ENCODE assay signal across 1 cellular context in the genomic region with DNA sequence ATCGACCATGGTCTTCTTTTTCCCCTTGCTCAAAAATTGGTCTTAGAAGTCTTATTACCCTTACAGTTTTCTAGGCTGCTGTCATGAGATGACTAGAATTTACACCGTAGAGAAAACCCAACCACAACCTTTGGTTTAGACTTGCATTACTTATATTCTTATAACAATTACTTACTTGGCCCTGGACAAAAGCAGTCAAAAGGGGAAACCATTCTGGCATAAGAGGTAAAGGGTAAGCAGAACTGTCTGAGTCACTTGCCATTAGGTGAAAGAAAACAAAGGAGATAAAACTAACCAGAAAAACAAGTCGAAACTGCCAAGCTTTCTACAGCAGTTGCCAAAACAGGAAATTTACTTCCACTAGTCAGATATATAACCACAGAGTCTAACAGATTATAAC.
TF ChIP-seq lines count a peak whose summit lies in the region.

No MANE protein-coding gene starts in this region.

TF ChIP-seq in GM12878, 131 proteins besides CTCF, POLR2A, EP300 and RAD21 (continued from another document):
- no peak for TF ChIP-seq CUX1 (IDR thresholded peaks at IDR 0.05; ENCODE audit: insufficient replicate concordance, low read depth, low read length)
- no peak for TF ChIP-seq KLF5 (IDR thresholded peaks at IDR 0.05; ENCODE audit: partially characterized antibody)
- peak; percentile 42; the same call in 1 of the 2 replicates for TF ChIP-seq BACH1 (IDR thresholded peaks at IDR 0.05; ENCODE audit: borderline replicate concordance)
- TF ChIP-seq FOXM1 (IDR thresholded peaks at IDR 0.05; ENCODE audit: low read depth, low read length), result peak; percentile 46; the same call in 1 of the 2 replicates
- peak; percentile 23 for TF ChIP-seq BCL3 (IDR thresholded peaks at IDR 0.05; ENCODE audit: borderline replicate concordance, insufficient read depth, low read depth, low read length, poor library complexity, severe bottlenecking)
- peak; percentile 87 for TF ChIP-seq MTA2 (IDR thresholded peaks at IDR 0.05; ENCODE audit: low read depth)
- no peak for TF ChIP-seq SMC3 (IDR thresholded peaks at IDR 0.05; ENCODE audit: borderline replicate concordance, low read length)
- TF ChIP-seq, protein P1, sequence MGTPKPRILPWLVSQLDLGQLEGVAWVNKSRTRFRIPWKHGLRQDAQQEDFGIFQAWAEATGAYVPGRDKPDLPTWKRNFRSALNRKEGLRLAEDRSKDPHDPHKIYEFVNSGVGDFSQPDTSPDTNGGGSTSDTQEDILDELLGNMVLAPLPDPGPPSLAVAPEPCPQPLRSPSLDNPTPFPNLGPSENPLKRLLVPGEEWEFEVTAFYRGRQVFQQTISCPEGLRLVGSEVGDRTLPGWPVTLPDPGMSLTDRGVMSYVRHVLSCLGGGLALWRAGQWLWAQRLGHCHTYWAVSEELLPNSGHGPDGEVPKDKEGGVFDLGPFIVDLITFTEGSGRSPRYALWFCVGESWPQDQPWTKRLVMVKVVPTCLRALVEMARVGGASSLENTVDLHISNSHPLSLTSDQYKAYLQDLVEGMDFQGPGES (IDR thresholded peaks at IDR 0.05), result no peak
- TF ChIP-seq IRF4 (IDR thresholded peaks at IDR 0.05; ENCODE audit: low read depth, low read length), result 0 out of 2 replicates have a peak, but pooled peaks have one; percentile 27
- TF ChIP-seq NBN (IDR thresholded peaks at IDR 0.05), result 0 out of 2 replicates have a peak, but pooled peaks have one; percentile 44
- TF ChIP-seq SPI1 (IDR thresholded peaks at IDR 0.05; ENCODE audit: borderline replicate concordance, insufficient read depth, low read depth, low read length), result peak; percentile 36; the same call in 1 of the 2 replicates
- no peak for TF ChIP-seq TCF12 (IDR thresholded peaks at IDR 0.05; ENCODE audit: low read depth, low read length)
- TF ChIP-seq ETV6 (conservative IDR thresholded peaks at IDR 0.05 in 1 of 2, IDR thresholded peaks at IDR 0.05 in 1 of 2; ENCODE audit: borderline replicate concordance in 1 of 2, low read depth in 1 of 2), result peak in 1 of 2 experiments; percentile 43; a peak in 1 of 4 replicates
- peak; percentile 77 to 87 for TF ChIP-seq IKZF2 (IDR thresholded peaks at IDR 0.05)
- peak; percentile 12 for TF ChIP-seq MEF2B (IDR thresholded peaks at IDR 0.05; ENCODE audit: partially characterized antibody, poor library complexity, severe bottlenecking)
- 0 out of 2 replicates have a peak, but pooled peaks have one; percentile 18 for TF ChIP-seq CBX5 (IDR thresholded peaks at IDR 0.05; ENCODE audit: low read depth)
- TF ChIP-seq, protein P2, sequence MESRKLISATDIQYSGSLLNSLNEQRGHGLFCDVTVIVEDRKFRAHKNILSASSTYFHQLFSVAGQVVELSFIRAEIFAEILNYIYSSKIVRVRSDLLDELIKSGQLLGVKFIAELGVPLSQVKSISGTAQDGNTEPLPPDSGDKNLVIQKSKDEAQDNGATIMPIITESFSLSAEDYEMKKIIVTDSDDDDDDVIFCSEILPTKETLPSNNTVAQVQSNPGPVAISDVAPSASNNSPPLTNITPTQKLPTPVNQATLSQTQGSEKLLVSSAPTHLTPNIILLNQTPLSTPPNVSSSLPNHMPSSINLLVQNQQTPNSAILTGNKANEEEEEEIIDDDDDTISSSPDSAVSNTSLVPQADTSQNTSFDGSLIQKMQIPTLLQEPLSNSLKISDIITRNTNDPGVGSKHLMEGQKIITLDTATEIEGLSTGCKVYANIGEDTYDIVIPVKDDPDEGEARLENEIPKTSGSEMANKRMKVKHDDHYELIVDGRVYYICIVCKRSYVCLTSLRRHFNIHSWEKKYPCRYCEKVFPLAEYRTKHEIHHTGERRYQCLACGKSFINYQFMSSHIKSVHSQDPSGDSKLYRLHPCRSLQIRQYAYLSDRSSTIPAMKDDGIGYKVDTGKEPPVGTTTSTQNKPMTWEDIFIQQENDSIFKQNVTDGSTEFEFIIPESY (IDR thresholded peaks at IDR 0.05), result no peak
- peak; percentile 57; the same call in 1 of the 2 replicates for TF ChIP-seq MEF2A (IDR thresholded peaks at IDR 0.05; ENCODE audit: insufficient read depth, low read depth, low read length)
- peak; percentile 62; the same call in 1 of the 2 replicates for TF ChIP-seq BCL11A (IDR thresholded peaks at IDR 0.05; ENCODE audit: low read depth, low read length)
- peak; percentile 84 for TF ChIP-seq NFIC (IDR thresholded peaks at IDR 0.05; ENCODE audit: low read depth, low read length)
- peak; percentile 80 for TF ChIP-seq JUNB (IDR thresholded peaks at IDR 0.05)
- TF ChIP-seq RELB (IDR thresholded peaks at IDR 0.05; ENCODE audit: low read depth), result peak; percentile 41; the same call in 1 of the 2 replicates
- 0 out of 2 replicates have a peak, but pooled peaks have one; percentile 12 for TF ChIP-seq TBL1XR1 (IDR thresholded peaks at IDR 0.05; ENCODE audit: low read depth, low read length)
- TF ChIP-seq BMI1 (IDR thresholded peaks at IDR 0.05; ENCODE audit: borderline replicate concordance), result 0 out of 2 replicates have a peak, but pooled peaks have one; percentile 39
- TF ChIP-seq SMARCA5 (IDR thresholded peaks at IDR 0.05), result 0 out of 2 replicates have a peak, but pooled peaks have one; percentile 46
- peak; percentile 53 for TF ChIP-seq RAD51 (IDR thresholded peaks at IDR 0.05)
- TF ChIP-seq DPF2 (IDR thresholded peaks at IDR 0.05), result 0 out of 2 replicates have a peak, but pooled peaks have one; percentile 40
- TF ChIP-seq ATF7 (IDR thresholded peaks at IDR 0.05; ENCODE audit: low read depth), result peak; percentile 50
- TF ChIP-seq IKZF1 (conservative IDR thresholded peaks at IDR 0.05), result peak; percentile 60
- TF ChIP-seq PKNOX1 (IDR thresholded peaks at IDR 0.05), result 0 out of 2 replicates have a peak, but pooled peaks have one; percentile 12
- TF ChIP-seq, protein P3, sequence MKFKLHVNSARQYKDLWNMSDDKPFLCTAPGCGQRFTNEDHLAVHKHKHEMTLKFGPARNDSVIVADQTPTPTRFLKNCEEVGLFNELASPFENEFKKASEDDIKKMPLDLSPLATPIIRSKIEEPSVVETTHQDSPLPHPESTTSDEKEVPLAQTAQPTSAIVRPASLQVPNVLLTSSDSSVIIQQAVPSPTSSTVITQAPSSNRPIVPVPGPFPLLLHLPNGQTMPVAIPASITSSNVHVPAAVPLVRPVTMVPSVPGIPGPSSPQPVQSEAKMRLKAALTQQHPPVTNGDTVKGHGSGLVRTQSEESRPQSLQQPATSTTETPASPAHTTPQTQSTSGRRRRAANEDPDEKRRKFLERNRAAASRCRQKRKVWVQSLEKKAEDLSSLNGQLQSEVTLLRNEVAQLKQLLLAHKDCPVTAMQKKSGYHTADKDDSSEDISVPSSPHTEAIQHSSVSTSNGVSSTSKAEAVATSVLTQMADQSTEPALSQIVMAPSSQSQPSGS (IDR thresholded peaks at IDR 0.05; ENCODE audit: low read length), result 0 out of 2 replicates have a peak, but pooled peaks have one; percentile 35
- TF ChIP-seq POLR2AphosphoS2 (IDR thresholded peaks at IDR 0.05; ENCODE audit: low read depth, low read length), result no peak
